In genomic region chr7:107472116-107472515, GRCh38 we compare ENCODE assay signal across 22 cellular contexts. TPM values are rescaled to one million over a fixed set of nuclear protein-coding genes. Genes with fewer than 3 reads are reported as not detected.
DNase-seq lines count a peak whose midpoint lies in the region; FAIRE-seq and TF ChIP-seq lines count a peak whose summit lies in the region.
"Had no signal": no experiment of that assay in that cellular context is flagged by ENCODE, and none has a peak within 500 bp of the region (broad histone marks: within the 10 kb centered on the region; RNA-seq: fewer than 3 reads in every experiment).

No MANE protein-coding gene starts in this region.

- H3K27ac Mint-ChIP-seq in brain = peak overlapping the region in 1 of 5 experiments; percentile 86
- H3K27ac Mint-ChIP-seq: CD4-positive, CD25-positive, alpha-beta regulatory T cell; GM23338; IgD-negative memory B cell had no signal

- H3K27me3 Mint-ChIP-seq in brain = no peaks in the 10 kb centered on the region
- H3K27me3 Mint-ChIP-seq: CD4-positive, CD25-positive, alpha-beta regulatory T cell; IgD-negative memory B cell had no signal

- H3K79me2 ChIP-seq in ACC112 (ENCODE audit: control insufficient read depth, insufficient read depth, low read length, unreplicated experiment) = no peaks in the 10 kb centered on the region

- H3K4me1 Mint-ChIP-seq in brain = peaks cover 39% of the 10 kb centered on the region

- H3K27me3 ChIP-seq in ACC112 (ENCODE audit: insufficient read depth, low read length) = no peaks in the 10 kb centered on the region
- H3K27me3 ChIP-seq: MG63, Peyer's patch had no signal

- H3K36me3 ChIP-seq in ACC112 (ENCODE audit: insufficient read depth, low read length) = no peaks in the 10 kb centered on the region
- H3K36me3 ChIP-seq: MG63, Peyer's patch had no signal

- H3K4me1 ChIP-seq in ACC112 (ENCODE audit: control insufficient read depth, insufficient read depth, low read length, unreplicated experiment) = peaks cover 15% of the 10 kb centered on the region
- H3K4me1 ChIP-seq: Peyer's patch had no signal

- H3K36me3 Mint-ChIP-seq in brain = no peaks in the 10 kb centered on the region
- H3K36me3 Mint-ChIP-seq: CD4-positive, CD25-positive, alpha-beta regulatory T cell; IgD-negative memory B cell had no signal

- H3K4me3 Mint-ChIP-seq in brain = peak overlapping the region; percentile 72 to 84 (median 76)
- H3K4me3 Mint-ChIP-seq: CD4-positive, CD25-positive, alpha-beta regulatory T cell; GM23338; IgD-negative memory B cell had no signal

- H2AFZ ChIP-seq in ACC112 (ENCODE audit: low read length, unreplicated experiment) = no peak overlapping the region
- H2AFZ ChIP-seq: GM23338 had no signal

- DNase-seq in GM19239 (ENCODE audit: insufficient read length, low spot score) (no peak), cerebellum (ENCODE audit: low spot score) (no peak), GM10266 (ENCODE audit: extremely low spot score) (no peak), DMS153 treated with DMSO at 0.1 percent for 48 hours (lab: John Stamatoyannopoulos, UW; ENCODE audit: unreplicated experiment) (no peak)
- DNase-seq: CD4-positive, CD25-positive, alpha-beta regulatory T cell; COR-L47; DMS 273 treated with DMSO at 0.1 percent for 48 hours; GDM1; Kasumi-1; MG63; NCI-H1092; NCI-H146; NCI-H2029 treated with DMSO at 0.1 percent for 48 hours; NCI-H2171 treated with DMSO at 0.1 percent for 48 hours; NCI-H446; NCI-H69; Peyer's patch had no signal

- TF ChIP-seq CTCF in brain (conservative IDR thresholded peaks at IDR 0.05) (no peak), GM10266 (IDR thresholded peaks at IDR 0.05; ENCODE audit: control insufficient read depth, insufficient read depth, low read depth, missing control alignments) (no peak)

- peak overlapping the region; percentile 16; the same call in 1 of the 2 replicates for H3K4me3 ChIP-seq in ACC112 (ENCODE audit: low read depth, low read length)
- H3K4me3 ChIP-seq: GM23338, MG63, Peyer's patch had no signal

- FAIRE-seq in GM19239 (lab: Jason Lieb, UNC) (peak; percentile 74), islet of Langerhans (lab: Jason Lieb, UNC) (peak; percentile 49)

- H3K9me3 Mint-ChIP-seq in brain = no peaks in the 10 kb centered on the region
- H3K9me3 Mint-ChIP-seq: CD4-positive, CD25-positive, alpha-beta regulatory T cell; GM23338; IgD-negative memory B cell had no signal

- no peak overlapping the region for H3K27ac ChIP-seq in ACC112 (ENCODE audit: low read depth, low read length)
- H3K27ac ChIP-seq: Peyer's patch had no signal

RNA-seq across cellular contexts. Expression of gene GPR22, which starts 2.3 kb away (rescaled TPM):
- polyA plus RNA-seq in brain (ENCODE audit: insufficient read depth, low read depth, low replicate concordance) = 0.97 TPM
- 6.9 TPM for total RNA-seq in cerebellum
- total RNA-seq: CD4-positive, CD25-positive, alpha-beta regulatory T cell; GM23338; Peyer's patch had no signal
- polyA plus RNA-seq: IgD-negative memory B cell had no signal
